Comparison of ENCODE assay signal across 8 cellular contexts in the genomic region with DNA sequence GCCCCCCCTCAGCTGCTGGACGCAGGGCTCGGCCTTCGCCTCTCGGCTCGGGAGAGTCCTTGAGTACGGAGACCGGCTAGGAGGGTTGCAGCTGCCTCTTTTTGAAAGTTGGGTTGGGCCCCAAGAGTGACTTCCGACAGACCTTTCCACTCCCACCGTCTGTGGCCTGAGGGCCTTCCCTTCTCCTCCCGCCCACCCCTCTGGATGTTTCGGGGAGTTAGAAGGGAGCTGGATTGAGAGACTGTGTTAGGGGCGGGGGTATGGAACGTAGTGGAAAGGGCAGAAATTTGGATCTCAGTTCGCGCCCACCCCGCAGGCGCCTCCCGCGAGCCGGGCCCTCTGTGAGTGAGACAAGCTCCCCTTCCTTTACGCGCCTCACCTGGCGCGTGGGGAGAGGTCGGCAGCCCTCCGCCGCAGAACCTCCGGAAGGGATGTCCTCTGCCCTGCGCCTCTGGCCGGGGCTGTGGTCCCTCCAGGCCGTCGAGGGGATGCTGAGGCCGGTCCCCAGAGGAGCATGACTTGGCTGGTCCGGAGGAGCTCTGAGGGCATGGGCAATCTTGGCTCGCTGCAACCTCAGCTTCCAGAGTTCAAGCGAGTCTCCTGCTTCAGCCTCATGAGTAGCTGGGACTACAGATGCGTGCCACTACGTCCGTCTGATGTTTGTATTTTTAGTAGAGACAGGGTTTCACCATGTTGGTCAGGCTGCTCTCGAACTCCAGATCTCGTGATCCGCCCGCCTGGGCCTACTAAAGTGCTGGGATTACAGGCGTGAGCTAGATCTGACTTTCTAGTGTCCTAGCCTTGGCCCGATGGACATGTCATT. TPM values are rescaled to one million over a fixed set of nuclear protein-coding genes. Genes with fewer than 3 reads are reported as not detected.
DNase-seq lines count a peak whose midpoint lies in the region; ATAC-seq and TF ChIP-seq lines count a peak whose summit lies in the region.

No MANE protein-coding gene starts in this region.

- no peak for TF ChIP-seq POLR2A in lower leg skin (IDR thresholded peaks at IDR 0.05)

- TF ChIP-seq CTCF in WI38 (IDR thresholded peaks at IDR 0.05; ENCODE audit: low read depth, low read length) (no peak), choroid plexus epithelial cell (conservative IDR thresholded peaks at IDR 0.05; ENCODE audit: low read depth, low read length) (no peak), lower leg skin (IDR thresholded peaks at IDR 0.05) (no peak)

- in situ Hi-C loops in ACHN (cut with HindIII; ENCODE audit: low pct_ligation_motif_present, low pct_unique_long_range_greater_than_20kb, low sequenced_read_pairs), result no loop called here

- WGBS in lower leg skin, 2 donors, result 15 to 19% methylated on average over 34 to 40 of the region's 45 CpGs

- DNase-seq in ACHN (peak; percentile 37), choroid plexus epithelial cell (ENCODE audit: low read depth) (peak; percentile 32), lower leg skin (ENCODE audit: low spot score in 2 of 2) (peak; percentile 52 to 90), NCI-H1092 (lab: John Stamatoyannopoulos, UW) (no peak)
- DNase-seq in stimulated activated CD8-positive, alpha-beta memory T cell treated with anti-CD3 and anti-CD28 coated beads, Interleukin-4, amount 100 ng/mL, for 24 hours (ENCODE audit: low read depth), result peak; percentile 19

- intact Hi-C loops in lower leg skin (cut with DNase I; ENCODE audit: low total_unique reads), result loop anchor here (5.0 kb wide), 1 partner anchor 301 kb away; no protein-coding TSS in a partner anchor

- peak overlapping the region; percentile 65 for H3K4me3 ChIP-seq in WI38 (ENCODE audit: low read depth, low read length)
- peak overlapping the region; percentile 69 for H3K4me3 ChIP-seq in choroid plexus epithelial cell (ENCODE audit: low read depth, low read length)
- peak overlapping the region; percentile 79 for H3K4me3 ChIP-seq in lower leg skin (ENCODE audit: low read depth, poor library complexity, severe bottlenecking)

- peak; percentile 33 for ATAC-seq in GM18909 (IDR thresholded peaks at IDR 0.05; ENCODE audit: poor library complexity, unreplicated experiment)
- peak; percentile 34 for ATAC-seq in HG03432 (IDR thresholded peaks at IDR 0.05; ENCODE audit: unreplicated experiment)

RNA-seq across cellular contexts. Expression of a gene that starts 15.9 kb away (rescaled TPM):
- total RNA-seq in lower leg skin, result 10 to 100 TPM in 1 of 4 donors, 1 to 10 TPM in 3; 3.5 to 11.3 (median 6.2) TPM
